Comparison of ENCODE assay signal across 25 cellular contexts in genomic region chr2:41727152-41727551, GRCh38.
"Had no signal": no experiment of that assay in that cellular context is flagged by ENCODE, and none has a peak within 500 bp of the region (broad histone marks: within the 10 kb centered on the region; RNA-seq: fewer than 3 reads in every experiment).

No MANE protein-coding gene starts in this region.

- H3K27me3 Mint-ChIP-seq: stimulated activated naive B cell treated with anti-CD40 and anti-IgM and Interleukin-4, amounts not matched to agents 10 μg/mL and 1 μg/mL and 100 μg/mL, for 72 hours had no signal

- H3K4me3 ChIP-seq: neural progenitor cell, ovary, prostate gland, right lobe of liver, sigmoid colon, stomach, thoracic aorta, thyroid gland, tibial nerve, upper lobe of left lung, vagina had no signal

- H3K9me3 ChIP-seq: ovary, prostate gland, right lobe of liver, sigmoid colon, stomach, thoracic aorta, thyroid gland, tibial nerve, upper lobe of left lung, vagina had no signal

- H3K36me3 Mint-ChIP-seq: naive thymus-derived CD8-positive, alpha-beta T cell; natural killer cell treated with Interleukin-12 subunit alpha and Interleukin-12 subunit beta and Interleukin-15 and Interleukin-18, amount 100 ng/mL, for 72 hours; neural progenitor cell; stimulated activated effector memory CD8-positive, alpha-beta T cell treated with anti-CD3 and anti-CD28 coated beads, Interleukin-12 subunit alpha, Interleukin-12 subunit beta, amount 100 ng/mL, for 72 hours; stimulated activated naive B cell treated with anti-CD40 and anti-IgM and Interleukin-4, amounts not matched to agents 10 μg/mL and 1 μg/mL and 100 μg/mL, for 72 hours had no signal

- DNase-seq: naive thymus-derived CD8-positive, alpha-beta T cell; occipital lobe; ovary; right cardiac atrium; right lobe of liver; sigmoid colon; small intestine; stimulated activated CD4-positive, alpha-beta T cell treated with anti-CD3 and anti-CD28 coated beads, Interleukin-15, amount 100 ng/mL, for 24 hours; stimulated activated CD4-positive, alpha-beta T cell treated with anti-CD3 and anti-CD28 coated beads, Interleukin-2, amount 100 ng/mL, for 24 hours; stimulated activated CD4-positive, alpha-beta T cell treated with anti-CD3 and anti-CD28 coated beads, Interleukin-2, amount 100 ng/mL, for 48 hours; stimulated activated CD4-positive, alpha-beta T cell treated with anti-CD3 and anti-CD28 coated beads, Interleukin-4, amount 100 ng/mL, for 24 hours; stimulated activated naive B cell treated with anti-CD40 and anti-IgM and Interleukin-4, amounts not matched to agents 10 μg/mL and 1 μg/mL and 100 μg/mL, for 72 hours; stimulated activated naive CD4-positive, alpha-beta T cell treated with Interleukin-2 at 50 U/mL for 16 hours; stomach; thyroid gland; trophoblast cell; upper lobe of left lung had no signal

- H3K9me3 Mint-ChIP-seq: naive thymus-derived CD8-positive, alpha-beta T cell; natural killer cell treated with Interleukin-12 subunit alpha and Interleukin-12 subunit beta and Interleukin-15 and Interleukin-18, amount 100 ng/mL, for 72 hours; neural progenitor cell; stimulated activated effector memory CD8-positive, alpha-beta T cell treated with anti-CD3 and anti-CD28 coated beads, Interleukin-12 subunit alpha, Interleukin-12 subunit beta, amount 100 ng/mL, for 72 hours; stimulated activated naive B cell treated with anti-CD40 and anti-IgM and Interleukin-4, amounts not matched to agents 10 μg/mL and 1 μg/mL and 100 μg/mL, for 72 hours; stimulated activated naive CD8-positive, alpha-beta T cell treated with anti-CD3 and anti-CD28 coated beads, Interleukin-15, Interleukin-2, amounts not matched to agents 100 ng/mL and 50 ng/mL, for 24 hours had no signal

- H3K9ac ChIP-seq: neural progenitor cell had no signal

- H3K4me2 ChIP-seq: neural progenitor cell had no signal

- H3K4me1 Mint-ChIP-seq: naive thymus-derived CD8-positive, alpha-beta T cell; stimulated activated effector memory CD8-positive, alpha-beta T cell treated with anti-CD3 and anti-CD28 coated beads, Interleukin-12 subunit alpha, Interleukin-12 subunit beta, amount 100 ng/mL, for 72 hours; stimulated activated naive B cell treated with anti-CD40 and anti-IgM and Interleukin-4, amounts not matched to agents 10 μg/mL and 1 μg/mL and 100 μg/mL, for 72 hours had no signal

- H2AFZ ChIP-seq: neural progenitor cell had no signal

- H3K27ac Mint-ChIP-seq: naive thymus-derived CD8-positive, alpha-beta T cell; natural killer cell treated with Interleukin-12 subunit alpha and Interleukin-12 subunit beta and Interleukin-15 and Interleukin-18, amount 100 ng/mL, for 72 hours; neural progenitor cell; stimulated activated effector memory CD8-positive, alpha-beta T cell treated with anti-CD3 and anti-CD28 coated beads, Interleukin-12 subunit alpha, Interleukin-12 subunit beta, amount 100 ng/mL, for 72 hours; stimulated activated naive B cell treated with anti-CD40 and anti-IgM and Interleukin-4, amounts not matched to agents 10 μg/mL and 1 μg/mL and 100 μg/mL, for 72 hours; stimulated activated naive CD8-positive, alpha-beta T cell treated with anti-CD3 and anti-CD28 coated beads, Interleukin-15, Interleukin-2, amounts not matched to agents 100 ng/mL and 50 ng/mL, for 24 hours had no signal

- H3K4me1 ChIP-seq: prostate gland, sigmoid colon, stomach, vagina had no signal

- ATAC-seq: naive thymus-derived CD8-positive, alpha-beta T cell; natural killer cell treated with Interleukin-12 subunit alpha and Interleukin-12 subunit beta and Interleukin-15 and Interleukin-18, amount 100 ng/mL, for 72 hours; right cardiac atrium; right lobe of liver; stimulated activated effector memory CD8-positive, alpha-beta T cell treated with anti-CD3 and anti-CD28 coated beads, Interleukin-12 subunit alpha, Interleukin-12 subunit beta, amount 100 ng/mL, for 72 hours; stimulated activated naive B cell treated with anti-CD40 and anti-IgM and Interleukin-4, amounts not matched to agents 10 μg/mL and 1 μg/mL and 100 μg/mL, for 72 hours had no signal

- H3K4me3 Mint-ChIP-seq: naive thymus-derived CD8-positive, alpha-beta T cell; natural killer cell treated with Interleukin-12 subunit alpha and Interleukin-12 subunit beta and Interleukin-15 and Interleukin-18, amount 100 ng/mL, for 72 hours; neural progenitor cell; stimulated activated effector memory CD8-positive, alpha-beta T cell treated with anti-CD3 and anti-CD28 coated beads, Interleukin-12 subunit alpha, Interleukin-12 subunit beta, amount 100 ng/mL, for 72 hours; stimulated activated naive B cell treated with anti-CD40 and anti-IgM and Interleukin-4, amounts not matched to agents 10 μg/mL and 1 μg/mL and 100 μg/mL, for 72 hours; stimulated activated naive CD8-positive, alpha-beta T cell treated with anti-CD3 and anti-CD28 coated beads, Interleukin-15, Interleukin-2, amounts not matched to agents 100 ng/mL and 50 ng/mL, for 24 hours had no signal

- H3K27me3 ChIP-seq: neural progenitor cell, ovary, right lobe of liver, sigmoid colon, stomach, thyroid gland, tibial nerve, upper lobe of left lung, vagina had no signal

- H3K27ac ChIP-seq: neural progenitor cell, ovary, prostate gland, sigmoid colon, stomach, thoracic aorta, thyroid gland, tibial nerve, upper lobe of left lung, vagina had no signal

- H3K36me3 ChIP-seq: neural progenitor cell, ovary, prostate gland, right lobe of liver, sigmoid colon, stomach, thoracic aorta, thyroid gland, tibial nerve, upper lobe of left lung, vagina had no signal
